ENCODE assay signal across 10 cellular contexts in the genomic region with DNA sequence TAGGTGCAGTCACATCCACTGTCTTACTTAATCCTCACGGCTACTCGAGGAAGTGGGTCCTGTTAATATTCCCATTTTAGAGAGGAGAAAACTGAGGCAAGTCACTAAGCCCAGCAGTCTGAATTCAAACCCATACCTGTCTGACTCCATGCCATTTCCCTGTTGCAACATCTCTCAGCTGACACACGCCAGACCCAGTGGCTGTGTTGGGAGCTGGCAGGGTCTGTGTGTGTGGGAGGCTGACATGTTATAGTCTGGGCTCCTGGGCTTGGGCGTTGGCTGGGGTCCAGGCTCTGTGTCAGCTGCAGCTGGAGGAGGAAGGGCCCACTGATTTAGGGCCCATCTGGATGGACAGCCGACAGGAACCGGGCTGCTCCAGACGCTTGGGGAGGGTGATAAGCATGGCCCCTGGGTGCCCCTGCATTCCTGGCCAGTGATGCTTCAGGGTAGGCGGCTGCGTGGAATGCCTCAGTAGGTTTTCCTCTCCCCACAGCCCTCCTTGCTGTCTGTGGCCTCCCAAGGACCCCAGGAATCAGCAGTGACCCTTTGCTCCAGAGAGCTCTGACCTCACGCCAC.
A peak's percentile ranks its signal among the peaks of the same experiment; 100 is the strongest.
DNase-seq lines count a peak whose midpoint lies in the region; ATAC-seq and TF ChIP-seq lines count a peak whose summit lies in the region.
"Had no signal": no experiment of that assay in that cellular context is flagged by ENCODE, and none has a peak within 500 bp of the region (broad histone marks: within the 10 kb centered on the region; RNA-seq: fewer than 3 reads in every experiment).

No MANE protein-coding gene starts in this region.

- H3K36me3 Mint-ChIP-seq in activated naive CD8-positive, alpha-beta T cell treated with anti-CD3 and anti-CD28 coated beads, Interleukin-2, amount 50 U/mL, for 24 hours (ENCODE audit: low read depth) = no peaks in the 10 kb centered on the region
- no peaks in the 10 kb centered on the region for H3K36me3 Mint-ChIP-seq in activated T-cell treated with anti-CD3 and anti-CD28 coated beads, Interleukin-2, amount 50 U/mL, for 72 hours (ENCODE audit: insufficient read depth in 2 of 2)

- in situ Hi-C loops in brain microvascular endothelial cell (cut with HindIII; ENCODE audit: low pct_ligation_motif_present, low sequenced_read_pairs) = no loop called here

- no peak overlapping the region for H3K4me3 ChIP-seq in brain microvascular endothelial cell (ENCODE audit: low read depth, low read length)
- no peak overlapping the region for H3K4me3 ChIP-seq in kidney epithelial cell (ENCODE audit: low read depth, low read length)
- H3K4me3 ChIP-seq in tibial artery = no peak overlapping the region
- H3K4me3 ChIP-seq: skin epidermis had no signal

- peaks cover 4% of the 10 kb centered on the region for H3K27me3 Mint-ChIP-seq in activated naive CD8-positive, alpha-beta T cell treated with anti-CD3 and anti-CD28 coated beads, Interleukin-2, amount 50 U/mL, for 24 hours
- H3K27me3 Mint-ChIP-seq in activated T-cell treated with anti-CD3 and anti-CD28 coated beads, Interleukin-2, amount 50 U/mL, for 72 hours (ENCODE audit: low read depth) = peaks cover 7% of the 10 kb centered on the region

- ATAC-seq in activated naive CD8-positive, alpha-beta T cell treated with anti-CD3 and anti-CD28 coated beads, Interleukin-2, amount 50 U/mL, for 24 hours = no peak
- ATAC-seq in activated T-cell treated with anti-CD3 and anti-CD28 coated beads, Interleukin-2, amount 50 U/mL, for 72 hours (replicated peaks in 1 of 2) = no peak
- ATAC-seq in HG02588 (IDR thresholded peaks at IDR 0.05; ENCODE audit: unreplicated experiment) = no peak

- no peaks in the 10 kb centered on the region for H3K27me3 ChIP-seq in brain microvascular endothelial cell (replicated peaks)
- no peaks in the 10 kb centered on the region for H3K27me3 ChIP-seq in kidney epithelial cell (ENCODE audit: control insufficient read depth, insufficient read depth, low read length)
- no peaks in the 10 kb centered on the region for H3K27me3 ChIP-seq in tibial artery

- intact Hi-C loops in tibial artery (cut with DNase I; ENCODE audit: low total_unique reads) = no loop called here

- H3K36me3 ChIP-seq in brain microvascular endothelial cell (replicated peaks) (no peaks in the 10 kb centered on the region), kidney epithelial cell (ENCODE audit: control insufficient read depth, insufficient read depth, low read length) (no peaks in the 10 kb centered on the region), tibial artery (no peaks in the 10 kb centered on the region)

- DNase-seq in LoVo (ENCODE audit: low spot score) = peak; percentile 2
- peak; percentile 100 for DNase-seq in brain microvascular endothelial cell
- peak; percentile 99 for DNase-seq in kidney epithelial cell (ENCODE audit: low read depth)
- DNase-seq in tibial artery = peak; percentile 69 to 89
- DNase-seq in activated naive CD8-positive, alpha-beta T cell treated with anti-CD3 and anti-CD28 coated beads, Interleukin-2, amount 50 U/mL, for 24 hours = no peak
- DNase-seq in activated T-cell treated with anti-CD3 and anti-CD28 coated beads, Interleukin-2, amount 50 U/mL, for 72 hours = no peak
- no peak for DNase-seq in GF-D8 (lab: John Stamatoyannopoulos, UW)

- TF ChIP-seq CTCF in brain microvascular endothelial cell (IDR thresholded peaks at IDR 0.05; ENCODE audit: low read depth, low read length, missing control alignments) = no peak
- no peak for TF ChIP-seq CTCF in kidney epithelial cell (IDR thresholded peaks at IDR 0.05; ENCODE audit: insufficient read depth, low read length, poor library complexity, severe bottlenecking)
- no peak for TF ChIP-seq CTCF in tibial artery (IDR thresholded peaks at IDR 0.05)

- H3K4me1 Mint-ChIP-seq in activated naive CD8-positive, alpha-beta T cell treated with anti-CD3 and anti-CD28 coated beads, Interleukin-2, amount 50 U/mL, for 24 hours = no peaks in the 10 kb centered on the region
- no peaks in the 10 kb centered on the region for H3K4me1 Mint-ChIP-seq in activated T-cell treated with anti-CD3 and anti-CD28 coated beads, Interleukin-2, amount 50 U/mL, for 72 hours (ENCODE audit: low read depth)

- no peaks in the 10 kb centered on the region for H3K9me3 Mint-ChIP-seq in activated naive CD8-positive, alpha-beta T cell treated with anti-CD3 and anti-CD28 coated beads, Interleukin-2, amount 50 U/mL, for 24 hours
- no peaks in the 10 kb centered on the region for H3K9me3 Mint-ChIP-seq in activated T-cell treated with anti-CD3 and anti-CD28 coated beads, Interleukin-2, amount 50 U/mL, for 72 hours
- H3K9me3 Mint-ChIP-seq: dendritic cell treated with granulocyte-macrophage colony-stimulating factor and Interleukin-4, amounts not matched to agents 40 ng/mL and 50 ng/mL, for 4 days had no signal

- H3K4me3 Mint-ChIP-seq in activated naive CD8-positive, alpha-beta T cell treated with anti-CD3 and anti-CD28 coated beads, Interleukin-2, amount 50 U/mL, for 24 hours = no peak overlapping the region
- H3K4me3 Mint-ChIP-seq in activated T-cell treated with anti-CD3 and anti-CD28 coated beads, Interleukin-2, amount 50 U/mL, for 72 hours = no peak overlapping the region
- H3K4me3 Mint-ChIP-seq: dendritic cell treated with granulocyte-macrophage colony-stimulating factor and Interleukin-4, amounts not matched to agents 40 ng/mL and 50 ng/mL, for 4 days had no signal

- H3K9me3 ChIP-seq in tibial artery = no peaks in the 10 kb centered on the region

- no peak overlapping the region for H3K27ac Mint-ChIP-seq in activated naive CD8-positive, alpha-beta T cell treated with anti-CD3 and anti-CD28 coated beads, Interleukin-2, amount 50 U/mL, for 24 hours
- H3K27ac Mint-ChIP-seq in activated T-cell treated with anti-CD3 and anti-CD28 coated beads, Interleukin-2, amount 50 U/mL, for 72 hours = no peak overlapping the region
- H3K27ac Mint-ChIP-seq: dendritic cell treated with granulocyte-macrophage colony-stimulating factor and Interleukin-4, amounts not matched to agents 40 ng/mL and 50 ng/mL, for 4 days had no signal

- peak overlapping the region; percentile 95 for H3K27ac ChIP-seq in brain microvascular endothelial cell
- H3K27ac ChIP-seq in tibial artery = peak overlapping the region; percentile 29 to 70

- peaks cover 0 to 38% (median 27%) of the 10 kb centered on the region in 4 donors for H3K4me1 ChIP-seq in tibial artery

Comparison
In these comparisons a context has a peak if more than half of its experiments do, and no peak if none do; other contexts are left out.
1. DNase-seq: peak in LoVo (single experiment), brain microvascular endothelial cell (single experiment), kidney epithelial cell (single experiment) and tibial artery (2 of 2); none in activated naive CD8-positive, alpha-beta T cell treated with anti-CD3 and anti-CD28 coated beads, Interleukin-2, amount 50 U/mL, for 24 hours (single experiment), activated T-cell treated with anti-CD3 and anti-CD28 coated beads, Interleukin-2, amount 50 U/mL, for 72 hours (0 of 2) and GF-D8 (single experiment).